Comparison of ENCODE assay signal across 1 cellular context in the genomic region with DNA sequence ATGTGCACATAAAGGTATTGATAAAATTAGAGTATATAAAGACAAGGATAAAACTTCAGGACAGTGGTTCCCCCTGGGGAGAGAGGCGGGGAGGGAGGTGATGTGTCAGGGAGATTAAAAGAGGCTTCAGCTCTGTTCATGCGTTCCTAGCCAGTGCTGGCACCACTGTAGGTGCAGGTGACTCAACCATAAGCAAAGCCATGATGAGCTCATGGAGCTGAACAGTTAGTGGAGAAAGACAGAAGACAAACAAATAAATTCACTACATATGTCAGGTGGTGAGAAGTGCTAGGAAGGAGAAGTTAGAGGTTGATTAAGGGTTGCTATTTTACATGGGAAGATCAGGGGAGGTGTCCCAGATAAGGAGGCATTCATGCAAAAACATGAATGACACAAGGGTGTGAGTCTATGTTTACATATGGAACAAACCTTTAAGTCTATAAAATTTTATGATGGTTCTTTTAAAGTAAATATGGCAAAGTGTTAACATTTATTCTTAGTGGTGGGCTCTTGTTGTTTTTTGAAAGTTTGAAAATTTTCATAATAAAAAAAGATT.
TF ChIP-seq lines count a peak whose summit lies in the region.

No MANE protein-coding gene starts in this region.

TF ChIP-seq in HEK293, 187 proteins besides CTCF, POLR2A, EP300 and RAD21 (continued from another document):
- TF ChIP-seq REPIN1 (tag by site-specific recombination; IDR thresholded peaks at IDR 0.05; ENCODE audit: low read depth) (no peak), ZNF2 (tag by site-specific recombination; IDR thresholded peaks at IDR 0.05) (no peak), ZNF501 (tag by site-specific recombination; IDR thresholded peaks at IDR 0.05) (no peak), KLF16 (tag by site-specific recombination; IDR thresholded peaks at IDR 0.05) (peak; percentile 37; the same call in 1 of the 2 replicates), ZNF16 (tag by site-specific recombination; IDR thresholded peaks at IDR 0.05; ENCODE audit: low read depth) (no peak), ZBTB48 (tag by site-specific recombination; IDR thresholded peaks at IDR 0.05) (no peak), ZNF174 (tag by site-specific recombination; IDR thresholded peaks at IDR 0.05) (no peak), ZNF626 (tag by site-specific recombination; IDR thresholded peaks at IDR 0.05) (no peak), OSR2 (tag by site-specific recombination; IDR thresholded peaks at IDR 0.05) (peak; percentile 56), ZNF776 (tag by site-specific recombination; IDR thresholded peaks at IDR 0.05; ENCODE audit: borderline replicate concordance) (no peak), ZXDB (tag by site-specific recombination; IDR thresholded peaks at IDR 0.05) (no peak), ZNF843 (tag by site-specific recombination; IDR thresholded peaks at IDR 0.05) (peak; percentile 61; the same call in 1 of the 2 replicates), ZNF366 (tag by site-specific recombination; conservative IDR thresholded peaks at IDR 0.05) (peak; percentile 79), ZNF221 (tag by site-specific recombination; IDR thresholded peaks at IDR 0.05; ENCODE audit: borderline replicate concordance) (no peak), GLI4 (tag by site-specific recombination; IDR thresholded peaks at IDR 0.05) (no peak), FEZF1 (tag by site-specific recombination; IDR thresholded peaks at IDR 0.05) (no peak), ZNF555 (tag by site-specific recombination; conservative IDR thresholded peaks at IDR 0.05) (no peak), EGR2 (tag by site-specific recombination; IDR thresholded peaks at IDR 0.05; ENCODE audit: low read depth) (no peak), ZNF585B (tag by site-specific recombination; IDR thresholded peaks at IDR 0.05) (no peak), ZNF654 (tag by site-specific recombination; IDR thresholded peaks at IDR 0.05; ENCODE audit: low read depth) (no peak), ZNF629 (tag by site-specific recombination; IDR thresholded peaks at IDR 0.05) (peak; percentile 83), ZFP69B (tag by site-specific recombination; IDR thresholded peaks at IDR 0.05) (peak; percentile 47; the same call in 1 of the 2 replicates), ZNF335 (tag by site-specific recombination; conservative IDR thresholded peaks at IDR 0.05) (peak; percentile 36), ZNF19 (tag by site-specific recombination; IDR thresholded peaks at IDR 0.05; ENCODE audit: low read depth) (no peak), ZFP37 (tag by site-specific recombination; IDR thresholded peaks at IDR 0.05) (no peak), SP7 (tag by site-specific recombination; IDR thresholded peaks at IDR 0.05) (peak; percentile 79)
- TF ChIP-seq, protein P1, sequence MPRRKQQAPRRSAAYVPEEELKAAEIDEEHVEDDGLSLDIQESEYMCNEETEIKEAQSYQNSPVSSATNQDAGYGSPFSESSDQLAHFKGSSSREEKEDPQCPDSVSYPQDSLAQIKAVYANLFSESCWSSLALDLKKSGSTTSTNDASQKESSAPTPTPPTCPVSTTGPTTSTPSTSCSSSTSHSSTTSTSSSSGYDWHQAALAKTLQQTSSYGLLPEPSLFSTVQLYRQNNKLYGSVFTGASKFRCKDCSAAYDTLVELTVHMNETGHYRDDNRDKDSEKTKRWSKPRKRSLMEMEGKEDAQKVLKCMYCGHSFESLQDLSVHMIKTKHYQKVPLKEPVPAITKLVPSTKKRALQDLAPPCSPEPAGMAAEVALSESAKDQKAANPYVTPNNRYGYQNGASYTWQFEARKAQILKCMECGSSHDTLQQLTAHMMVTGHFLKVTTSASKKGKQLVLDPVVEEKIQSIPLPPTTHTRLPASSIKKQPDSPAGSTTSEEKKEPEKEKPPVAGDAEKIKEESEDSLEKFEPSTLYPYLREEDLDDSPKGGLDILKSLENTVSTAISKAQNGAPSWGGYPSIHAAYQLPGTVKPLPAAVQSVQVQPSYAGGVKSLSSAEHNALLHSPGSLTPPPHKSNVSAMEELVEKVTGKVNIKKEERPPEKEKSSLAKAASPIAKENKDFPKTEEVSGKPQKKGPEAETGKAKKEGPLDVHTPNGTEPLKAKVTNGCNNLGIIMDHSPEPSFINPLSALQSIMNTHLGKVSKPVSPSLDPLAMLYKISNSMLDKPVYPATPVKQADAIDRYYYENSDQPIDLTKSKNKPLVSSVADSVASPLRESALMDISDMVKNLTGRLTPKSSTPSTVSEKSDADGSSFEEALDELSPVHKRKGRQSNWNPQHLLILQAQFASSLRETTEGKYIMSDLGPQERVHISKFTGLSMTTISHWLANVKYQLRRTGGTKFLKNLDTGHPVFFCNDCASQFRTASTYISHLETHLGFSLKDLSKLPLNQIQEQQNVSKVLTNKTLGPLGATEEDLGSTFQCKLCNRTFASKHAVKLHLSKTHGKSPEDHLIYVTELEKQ (tag by site-specific recombination; IDR thresholded peaks at IDR 0.05; ENCODE audit: borderline replicate concordance): peak; percentile 39; the same call in 1 of the 2 replicates
- TF ChIP-seq, protein P2, sequence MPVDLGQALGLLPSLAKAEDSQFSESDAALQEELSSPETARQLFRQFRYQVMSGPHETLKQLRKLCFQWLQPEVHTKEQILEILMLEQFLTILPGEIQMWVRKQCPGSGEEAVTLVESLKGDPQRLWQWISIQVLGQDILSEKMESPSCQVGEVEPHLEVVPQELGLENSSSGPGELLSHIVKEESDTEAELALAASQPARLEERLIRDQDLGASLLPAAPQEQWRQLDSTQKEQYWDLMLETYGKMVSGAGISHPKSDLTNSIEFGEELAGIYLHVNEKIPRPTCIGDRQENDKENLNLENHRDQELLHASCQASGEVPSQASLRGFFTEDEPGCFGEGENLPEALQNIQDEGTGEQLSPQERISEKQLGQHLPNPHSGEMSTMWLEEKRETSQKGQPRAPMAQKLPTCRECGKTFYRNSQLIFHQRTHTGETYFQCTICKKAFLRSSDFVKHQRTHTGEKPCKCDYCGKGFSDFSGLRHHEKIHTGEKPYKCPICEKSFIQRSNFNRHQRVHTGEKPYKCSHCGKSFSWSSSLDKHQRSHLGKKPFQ (tag by site-specific recombination; IDR thresholded peaks at IDR 0.05): no peak
- TF ChIP-seq, protein P3, sequence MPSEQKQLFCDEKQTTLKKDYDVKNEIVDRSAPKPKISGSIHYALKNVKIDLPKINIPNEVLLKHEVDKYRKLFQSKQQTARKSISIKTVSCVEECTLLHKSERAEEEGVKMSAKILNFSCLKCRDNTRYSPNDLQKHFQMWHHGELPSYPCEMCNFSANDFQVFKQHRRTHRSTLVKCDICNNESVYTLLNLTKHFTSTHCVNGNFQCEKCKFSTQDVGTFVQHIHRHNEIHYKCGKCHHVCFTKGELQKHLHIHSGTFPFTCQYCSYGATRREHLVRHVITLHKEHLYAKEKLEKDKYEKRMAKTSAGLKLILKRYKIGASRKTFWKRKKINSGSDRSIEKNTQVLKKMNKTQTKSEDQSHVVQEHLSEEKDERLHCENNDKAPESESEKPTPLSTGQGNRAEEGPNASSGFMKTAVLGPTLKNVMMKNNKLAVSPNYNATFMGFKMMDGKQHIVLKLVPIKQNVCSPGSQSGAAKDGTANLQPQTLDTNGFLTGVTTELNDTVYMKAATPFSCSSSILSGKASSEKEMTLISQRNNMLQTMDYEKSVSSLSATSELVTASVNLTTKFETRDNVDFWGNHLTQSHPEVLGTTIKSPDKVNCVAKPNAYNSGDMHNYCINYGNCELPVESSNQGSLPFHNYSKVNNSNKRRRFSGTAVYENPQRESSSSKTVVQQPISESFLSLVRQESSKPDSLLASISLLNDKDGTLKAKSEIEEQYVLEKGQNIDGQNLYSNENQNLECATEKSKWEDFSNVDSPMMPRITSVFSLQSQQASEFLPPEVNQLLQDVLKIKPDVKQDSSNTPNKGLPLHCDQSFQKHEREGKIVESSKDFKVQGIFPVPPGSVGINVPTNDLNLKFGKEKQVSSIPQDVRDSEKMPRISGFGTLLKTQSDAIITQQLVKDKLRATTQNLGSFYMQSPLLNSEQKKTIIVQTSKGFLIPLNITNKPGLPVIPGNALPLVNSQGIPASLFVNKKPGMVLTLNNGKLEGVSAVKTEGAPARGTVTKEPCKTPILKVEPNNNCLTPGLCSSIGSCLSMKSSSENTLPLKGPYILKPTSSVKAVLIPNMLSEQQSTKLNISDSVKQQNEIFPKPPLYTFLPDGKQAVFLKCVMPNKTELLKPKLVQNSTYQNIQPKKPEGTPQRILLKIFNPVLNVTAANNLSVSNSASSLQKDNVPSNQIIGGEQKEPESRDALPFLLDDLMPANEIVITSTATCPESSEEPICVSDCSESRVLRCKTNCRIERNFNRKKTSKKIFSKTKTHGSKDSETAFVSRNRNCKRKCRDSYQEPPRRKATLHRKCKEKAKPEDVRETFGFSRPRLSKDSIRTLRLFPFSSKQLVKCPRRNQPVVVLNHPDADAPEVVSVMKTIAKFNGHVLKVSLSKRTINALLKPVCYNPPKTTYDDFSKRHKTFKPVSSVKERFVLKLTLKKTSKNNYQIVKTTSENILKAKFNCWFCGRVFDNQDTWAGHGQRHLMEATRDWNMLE (tag by site-specific recombination; conservative IDR thresholded peaks at IDR 0.05; ENCODE audit: low read depth): 0 out of 2 replicates have a peak, but pooled peaks have one; percentile 18
- TF ChIP-seq, protein P4, sequence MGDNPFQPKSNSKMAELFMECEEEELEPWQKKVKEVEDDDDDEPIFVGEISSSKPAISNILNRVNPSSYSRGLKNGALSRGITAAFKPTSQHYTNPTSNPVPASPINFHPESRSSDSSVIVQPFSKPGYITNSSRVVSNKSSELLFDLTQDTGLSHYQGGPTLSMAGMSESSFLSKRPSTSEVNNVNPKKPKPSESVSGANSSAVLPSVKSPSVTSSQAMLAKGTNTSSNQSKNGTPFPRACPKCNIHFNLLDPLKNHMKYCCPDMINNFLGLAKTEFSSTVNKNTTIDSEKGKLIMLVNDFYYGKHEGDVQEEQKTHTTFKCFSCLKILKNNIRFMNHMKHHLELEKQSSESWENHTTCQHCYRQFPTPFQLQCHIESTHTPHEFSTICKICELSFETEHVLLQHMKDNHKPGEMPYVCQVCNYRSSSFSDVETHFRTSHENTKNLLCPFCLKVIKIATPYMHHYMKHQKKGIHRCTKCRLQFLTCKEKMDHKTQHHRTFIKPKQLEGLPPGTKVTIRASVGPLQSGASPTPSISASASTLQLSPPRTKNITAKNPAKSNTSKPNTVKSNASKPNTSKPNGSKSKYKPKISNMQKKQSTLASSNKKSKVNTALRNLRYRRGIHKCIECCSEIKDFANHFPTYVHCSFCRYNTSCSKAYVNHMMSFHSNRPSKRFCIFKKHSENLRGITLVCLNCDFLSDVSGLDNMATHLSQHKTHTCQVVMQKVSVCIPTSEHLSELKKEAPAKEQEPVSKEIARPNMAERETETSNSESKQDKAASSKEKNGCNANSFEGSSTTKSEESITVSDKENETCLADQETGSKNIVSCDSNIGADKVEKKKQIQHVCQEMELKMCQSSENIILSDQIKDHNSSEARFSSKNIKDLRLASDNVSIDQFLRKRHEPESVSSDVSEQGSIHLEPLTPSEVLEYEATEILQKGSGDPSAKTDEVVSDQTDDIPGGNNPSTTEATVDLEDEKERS (tag by site-specific recombination; IDR thresholded peaks at IDR 0.05): no peak
- TF ChIP-seq, protein P5, sequence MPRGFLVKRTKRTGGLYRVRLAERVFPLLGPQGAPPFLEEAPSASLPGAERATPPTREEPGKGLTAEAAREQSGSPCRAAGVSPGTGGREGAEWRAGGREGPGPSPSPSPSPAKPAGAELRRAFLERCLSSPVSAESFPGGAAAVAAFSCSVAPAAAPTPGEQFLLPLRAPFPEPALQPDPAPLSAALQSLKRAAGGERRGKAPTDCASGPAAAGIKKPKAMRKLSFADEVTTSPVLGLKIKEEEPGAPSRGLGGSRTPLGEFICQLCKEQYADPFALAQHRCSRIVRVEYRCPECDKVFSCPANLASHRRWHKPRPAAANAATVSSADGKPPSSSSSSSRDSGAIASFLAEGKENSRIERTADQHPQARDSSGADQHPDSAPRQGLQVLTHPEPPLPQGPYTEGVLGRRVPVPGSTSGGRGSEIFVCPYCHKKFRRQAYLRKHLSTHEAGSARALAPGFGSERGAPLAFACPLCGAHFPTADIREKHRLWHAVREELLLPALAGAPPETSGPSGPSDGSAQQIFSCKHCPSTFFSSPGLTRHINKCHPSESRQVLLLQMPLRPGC (tag by site-specific recombination; IDR thresholded peaks at IDR 0.05): peak; percentile 72
- TF ChIP-seq, protein P6, sequence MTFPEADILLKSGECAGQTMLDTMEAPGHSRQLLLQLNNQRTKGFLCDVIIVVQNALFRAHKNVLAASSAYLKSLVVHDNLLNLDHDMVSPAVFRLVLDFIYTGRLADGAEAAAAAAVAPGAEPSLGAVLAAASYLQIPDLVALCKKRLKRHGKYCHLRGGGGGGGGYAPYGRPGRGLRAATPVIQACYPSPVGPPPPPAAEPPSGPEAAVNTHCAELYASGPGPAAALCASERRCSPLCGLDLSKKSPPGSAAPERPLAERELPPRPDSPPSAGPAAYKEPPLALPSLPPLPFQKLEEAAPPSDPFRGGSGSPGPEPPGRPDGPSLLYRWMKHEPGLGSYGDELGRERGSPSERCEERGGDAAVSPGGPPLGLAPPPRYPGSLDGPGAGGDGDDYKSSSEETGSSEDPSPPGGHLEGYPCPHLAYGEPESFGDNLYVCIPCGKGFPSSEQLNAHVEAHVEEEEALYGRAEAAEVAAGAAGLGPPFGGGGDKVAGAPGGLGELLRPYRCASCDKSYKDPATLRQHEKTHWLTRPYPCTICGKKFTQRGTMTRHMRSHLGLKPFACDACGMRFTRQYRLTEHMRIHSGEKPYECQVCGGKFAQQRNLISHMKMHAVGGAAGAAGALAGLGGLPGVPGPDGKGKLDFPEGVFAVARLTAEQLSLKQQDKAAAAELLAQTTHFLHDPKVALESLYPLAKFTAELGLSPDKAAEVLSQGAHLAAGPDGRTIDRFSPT (tag by site-specific recombination; IDR thresholded peaks at IDR 0.05): 0 out of 2 replicates have a peak, but pooled peaks have one; percentile 29
